Comparison of ENCODE assay signal across 20 cellular contexts in genomic region chr12:111867531-111867930, GRCh38. TPM values are rescaled to one million over a fixed set of nuclear protein-coding genes. Genes with fewer than 3 reads are reported as not detected.
A peak's percentile ranks its signal among the peaks of the same experiment; 100 is the strongest.
DNase-seq lines count a peak whose midpoint lies in the region; ATAC-seq and TF ChIP-seq lines count a peak whose summit lies in the region.
"Had no signal": no experiment of that assay in that cellular context is flagged by ENCODE, and none has a peak within 500 bp of the region (broad histone marks: within the 10 kb centered on the region; RNA-seq: fewer than 3 reads in every experiment).

No MANE protein-coding gene starts in this region.

- POLR2A ChIA-PET in HEK293 (lab: Yijun Ruan, JAX) = interaction anchor here (1.6 kb wide), 1 partner anchor 26 kb away, joined by 6 read pairs; the partner anchor contains the start of gene MAPKAPK5

- H3K4me1 ChIP-seq in HEK293 (ENCODE audit: control insufficient read depth, insufficient read depth, low read length) (no peaks in the 10 kb centered on the region), ascending aorta (no peaks in the 10 kb centered on the region)
- H3K4me1 ChIP-seq: Peyer's patch had no signal

- no peaks in the 10 kb centered on the region for H3K27me3 ChIP-seq in ascending aorta
- H3K27me3 ChIP-seq: MG63, Peyer's patch had no signal

- peaks cover 46 to 70% of the 10 kb centered on the region in 2 experiments for H3K36me3 ChIP-seq in HEK293 (ENCODE audit: control insufficient read depth in 2 of 2, insufficient read depth in 1 of 2, low read length in 2 of 2)
- H3K36me3 ChIP-seq in ascending aorta = peaks cover 41 to 53% of the 10 kb centered on the region in 2 donors

- H3K4me3 Mint-ChIP-seq in activated T-cell treated with anti-CD3 and anti-CD28 coated beads, Interleukin-2, amount 50 U/mL, for 24 hours = no peak overlapping the region
- no peak overlapping the region for H3K4me3 Mint-ChIP-seq in memory B cell

- no peak overlapping the region for H3K4me3 ChIP-seq in HEK293 (ENCODE audit: low read depth, low read length)
- H3K4me3 ChIP-seq in ascending aorta = no peak overlapping the region
- H3K4me3 ChIP-seq: GM12878, MG63, Peyer's patch had no signal

- H3K9me3 ChIP-seq in HEK293 (ENCODE audit: control insufficient read depth, insufficient read depth, low read depth, low read length) (no peaks in the 10 kb centered on the region), ascending aorta (no peaks in the 10 kb centered on the region)
- H3K9me3 ChIP-seq: MG63, Peyer's patch had no signal

- H3K9me3 Mint-ChIP-seq in activated T-cell treated with anti-CD3 and anti-CD28 coated beads, Interleukin-2, amount 50 U/mL, for 24 hours = no peaks in the 10 kb centered on the region
- H3K9me3 Mint-ChIP-seq in memory B cell = no peaks in the 10 kb centered on the region

- H3K27ac ChIP-seq in HEK293 (ENCODE audit: extremely low read depth, low read depth, low read length) (no peak overlapping the region), caudate nucleus (ENCODE audit: low read depth, low read length) (peak overlapping the region; percentile 81), ascending aorta (peak overlapping the region in 1 of 2 donors; percentile 24)
- H3K27ac ChIP-seq: C4-2B, KMS-11, Peyer's patch had no signal

- intact Hi-C loops in ascending aorta (cut with DNase I) = no loop called here

- DNase-seq in activated T-cell treated with anti-CD3 and anti-CD28 coated beads, Interleukin-2, amount 50 U/mL, for 24 hours = no peak
- DNase-seq in activated T-cell treated with anti-CD3 and anti-CD28 coated beads, Interleukin-2, amount 50 U/mL, for 1 hour = no peak
- DNase-seq in caudate nucleus (lab: John Stamatoyannopoulos, UW) (no peak), memory B cell (ENCODE audit: low spot score in 2 of 2) (no peak), ascending aorta (ENCODE audit: low spot score in 2 of 2) (no peak), NOMO-1 (lab: John Stamatoyannopoulos, UW; ENCODE audit: unreplicated experiment in 2 of 2) (no peak)
- DNase-seq: DMS53, MG63, NCI-H1092 treated with DMSO at 0.1 percent for 48 hours, NCI-H1694, NCI-H2107, NCI-H774, Peyer's patch, Right ventricle myocardium superior had no signal

- peak overlapping the region; percentile 29 for H3K27ac Mint-ChIP-seq in activated T-cell treated with anti-CD3 and anti-CD28 coated beads, Interleukin-2, amount 50 U/mL, for 24 hours
- H3K27ac Mint-ChIP-seq in memory B cell = peak overlapping the region; percentile 5

- H3K4me1 Mint-ChIP-seq in activated T-cell treated with anti-CD3 and anti-CD28 coated beads, Interleukin-2, amount 50 U/mL, for 24 hours (ENCODE audit: low read depth) = peaks cover 4% of the 10 kb centered on the region
- H3K4me1 Mint-ChIP-seq in memory B cell = peaks cover 3% of the 10 kb centered on the region

- CTCF ChIA-PET in HEK293 (lab: Yijun Ruan, JAX) = no interaction called here

- H3K27me3 Mint-ChIP-seq in activated T-cell treated with anti-CD3 and anti-CD28 coated beads, Interleukin-2, amount 50 U/mL, for 24 hours = no peaks in the 10 kb centered on the region
- no peaks in the 10 kb centered on the region for H3K27me3 Mint-ChIP-seq in memory B cell

- H3K36me3 Mint-ChIP-seq in activated T-cell treated with anti-CD3 and anti-CD28 coated beads, Interleukin-2, amount 50 U/mL, for 24 hours (ENCODE audit: low read depth) = peaks cover 85% of the 10 kb centered on the region
- peaks cover 31% of the 10 kb centered on the region for H3K36me3 Mint-ChIP-seq in memory B cell

- no peak for TF ChIP-seq CTCF in HEK293 (tag by site-specific recombination; IDR thresholded peaks at IDR 0.05)
- no peak for TF ChIP-seq CTCF in ascending aorta (IDR thresholded peaks at IDR 0.05)

- no peak for ATAC-seq in memory B cell (ENCODE audit: low read depth)
- ATAC-seq in HG03045 (IDR thresholded peaks at IDR 0.05; ENCODE audit: unreplicated experiment) = no peak
- ATAC-seq: GM12878, HepG2 had no signal

TF ChIP-seq in HEK293, 187 proteins besides CTCF, POLR2A, EP300 and RAD21:
- TF ChIP-seq PRDM1 (tag by site-specific recombination; IDR thresholded peaks at IDR 0.05) = peak; percentile 50; the same call in 1 of the 2 replicates
- no peak for TF ChIP-seq ZNF133 (tag by site-specific recombination; IDR thresholded peaks at IDR 0.05)
- TF ChIP-seq ZNF341 (tag by site-specific recombination; IDR thresholded peaks at IDR 0.05; ENCODE audit: low read depth) = no peak
- TF ChIP-seq ZNF530 (tag by site-specific recombination; IDR thresholded peaks at IDR 0.05; ENCODE audit: low read depth) = no peak
- TF ChIP-seq ZNF146 (tag by site-specific recombination; IDR thresholded peaks at IDR 0.05) = no peak
- TF ChIP-seq SETDB1 (IDR thresholded peaks at IDR 0.05; ENCODE audit: insufficient read length, low read length) = no peak
- TF ChIP-seq ZNF398 (tag by site-specific recombination; IDR thresholded peaks at IDR 0.05) = peak; percentile 51; the same call in 1 of the 2 replicates

RNA-seq across cellular contexts. Expression of gene MAPKAPK5, which starts 25.5 kb away (rescaled TPM):
- total RNA-seq in ascending aorta = 6.4 TPM
